Comparison of ENCODE assay signal across 11 cellular contexts in the genomic region with DNA sequence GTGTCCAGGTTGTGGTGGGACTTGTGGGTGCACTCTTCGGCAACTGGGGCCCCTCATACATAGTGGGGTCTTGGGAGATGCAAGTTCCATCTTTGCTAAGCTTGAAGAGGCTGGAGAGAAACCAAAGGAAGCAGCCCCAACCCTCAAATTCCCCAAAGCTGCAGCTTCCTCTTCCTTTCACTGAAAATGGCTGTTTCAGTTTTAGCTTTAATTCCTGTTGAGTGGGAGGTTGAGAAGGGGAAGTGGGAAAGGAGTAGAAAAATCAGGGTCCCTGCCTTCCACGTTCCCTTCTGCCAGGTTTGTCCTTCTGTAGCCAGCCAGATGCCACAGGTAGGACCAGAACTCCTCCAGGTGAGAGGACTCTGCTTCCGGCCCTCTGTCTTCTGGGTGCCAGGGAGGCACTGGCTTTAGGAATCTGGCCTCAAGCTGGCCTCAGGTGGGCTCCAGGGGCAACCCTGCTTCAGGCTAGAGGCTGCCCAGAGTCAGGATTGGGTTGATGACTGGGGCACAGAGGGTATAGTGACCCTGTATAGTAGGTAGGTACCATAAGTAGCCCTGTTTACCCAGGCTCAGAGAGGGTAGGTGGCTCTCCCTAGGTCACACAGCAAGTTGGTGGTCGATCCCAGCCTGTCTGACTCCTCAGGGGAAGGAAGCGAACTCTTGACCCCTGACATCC. TPM values are rescaled to one million over a fixed set of nuclear protein-coding genes. Genes with fewer than 3 reads are reported as not detected.
DNase-seq lines count a peak whose midpoint lies in the region; ATAC-seq and TF ChIP-seq lines count a peak whose summit lies in the region.
"Had no signal": no experiment of that assay in that cellular context is flagged by ENCODE, and none has a peak within 500 bp of the region (broad histone marks: within the 10 kb centered on the region; RNA-seq: fewer than 3 reads in every experiment).

No MANE protein-coding gene starts in this region.

- H3K27me3 Mint-ChIP-seq in Caco-2 (ENCODE audit: insufficient read depth, unreplicated experiment) (no peaks in the 10 kb centered on the region), nephron progenitor cell (ENCODE audit: low read depth, poor library complexity) (peaks cover 4% of the 10 kb centered on the region)

- intact Hi-C loops in Caco-2 (cut with micrococcal nuclease; ENCODE audit: unreplicated experiment), result loop anchor here (2.0 kb wide), 1 partner anchor 68 kb away; no protein-coding TSS in a partner anchor
- intact Hi-C loops in IMR-90 (cut with micrococcal nuclease), result loop anchor here (2.0 to 5.0 kb wide), 2 partner anchors 458 to 561 kb away; no protein-coding TSS in a partner anchor

- H3K4ac ChIP-seq in IMR-90 (ENCODE audit: low read depth, low read length), result peak overlapping the region; percentile 88

- H4K5ac ChIP-seq in IMR-90 (ENCODE audit: low read depth, low read length), result peak overlapping the region; percentile 81; the same call in 1 of the 2 replicates

- peak overlapping the region; percentile 98 for H2AFZ ChIP-seq in IMR-90 (replicated peaks; ENCODE audit: low read length, poor library complexity)

- H3K14ac ChIP-seq in IMR-90 (replicated peaks; ENCODE audit: low read depth, low read length), result peak overlapping the region; percentile 86

- no peak for TF ChIP-seq RAD21 in IMR-90 (IDR thresholded peaks at IDR 0.05; ENCODE audit: low read length)

- H3K79me1 ChIP-seq in IMR-90 (ENCODE audit: low read depth in 1 of 2, low read length in 2 of 2), result no peaks in the 10 kb centered on the region

- H3K9me3 Mint-ChIP-seq in Caco-2 (ENCODE audit: unreplicated experiment) (no peaks in the 10 kb centered on the region), nephron progenitor cell (no peaks in the 10 kb centered on the region)

- no peak overlapping the region for H3K4me3 Mint-ChIP-seq in Caco-2 (ENCODE audit: unreplicated experiment)
- no peak overlapping the region for H3K4me3 Mint-ChIP-seq in nephron progenitor cell

- H2BK20ac ChIP-seq in IMR-90 (ENCODE audit: low read depth, low read length), result peak overlapping the region; percentile 86; the same call in 1 of the 2 replicates

- H3K4me1 ChIP-seq in Caco-2 (peaks cover 65% of the 10 kb centered on the region), IMR-90 (ENCODE audit: control insufficient read depth, insufficient read depth, low read length) (peaks cover 8% of the 10 kb centered on the region)

- peaks cover 6% of the 10 kb centered on the region; the same call in 1 of the 2 replicates for H3K9me1 ChIP-seq in IMR-90 (ENCODE audit: insufficient read depth, low read length)

- H3K27me3 ChIP-seq in Caco-2 (replicated peaks; ENCODE audit: control insufficient read depth, insufficient read depth, low read length) (no peaks in the 10 kb centered on the region), IMR-90 (ENCODE audit: control insufficient read depth, insufficient read depth, low read length) (peaks cover under 1% of the 10 kb centered on the region; the same call in 1 of the 2 replicates)

- H3K4me3 ChIP-seq in Caco-2 (ENCODE audit: low read depth, low read length), result no peak overlapping the region
- no peak overlapping the region for H3K4me3 ChIP-seq in IMR-90 (ENCODE audit: insufficient read depth, low read depth, low read length)

- peaks cover 34% of the 10 kb centered on the region for H3K4me1 Mint-ChIP-seq in Caco-2 (ENCODE audit: low read depth, unreplicated experiment)
- H3K4me1 Mint-ChIP-seq in nephron progenitor cell, result peaks cover 52% of the 10 kb centered on the region

- WGBS in IMR-90 (ENCODE audit: extremely low coverage in 2 of 2, insufficient read length in 1 of 2), 2 experiments, result 20% methylated on average over 2 of the region's 5 CpGs; no CpG with 5 or more reads in 1 of the 2 experiments

- H4K8ac ChIP-seq in IMR-90 (ENCODE audit: low read depth in 2 of 2, low read length in 2 of 2), result peak overlapping the region; percentile 66 to 95; a peak in 2 of 4 replicates

- no peak overlapping the region for H3K18ac ChIP-seq in IMR-90 (ENCODE audit: low read depth, low read length)

- H3K9me3 ChIP-seq in Caco-2 (no peaks in the 10 kb centered on the region), IMR-90 (ENCODE audit: control insufficient read depth, insufficient read depth, low read length) (no peaks in the 10 kb centered on the region)

- peak overlapping the region; percentile 83 for H2AK5ac ChIP-seq in IMR-90 (ENCODE audit: low read depth, low read length)

- H2BK120ac ChIP-seq in IMR-90 (ENCODE audit: low read depth, low read length), result peak overlapping the region; percentile 93

- no peak for ATAC-seq in IMR-90 (ENCODE audit: low read depth)
- ATAC-seq in HG03139 (IDR thresholded peaks at IDR 0.05; ENCODE audit: unreplicated experiment), result no peak
- ATAC-seq in HG02981 (IDR thresholded peaks at IDR 0.05; ENCODE audit: unreplicated experiment), result no peak

- H3K23ac ChIP-seq in IMR-90 (ENCODE audit: low read depth, low read length), result no peak overlapping the region

- CTCF ChIA-PET in Caco-2 (lab: Charles Lee), result interaction anchor here (0.6 to 2.9 kb wide), 19 partner anchors 10 to 146 kb away, joined by 3 to 22 read pairs (median 6); a partner anchor contains a TSS
- CTCF ChIA-PET in IMR-90 (lab: Yijun Ruan, JAX), result interaction anchor here (0.6 to 4.0 kb wide), 7 partner anchors 16 to 592 kb away, joined by 3 to 34 read pairs (median 4); a partner anchor contains a TSS

- H2BK15ac ChIP-seq in IMR-90 (ENCODE audit: low read depth, low read length), result peak overlapping the region; percentile 87; the same call in 2 of the 3 replicates

- H2BK5ac ChIP-seq in IMR-90 (ENCODE audit: low read depth, low read length, poor library complexity, severe bottlenecking), result no peak overlapping the region

- H3K27ac ChIP-seq in IMR-90 (ENCODE audit: insufficient read depth, low read length) (no peak overlapping the region; the same call in 1 of the 2 replicates), angular gyrus (ENCODE audit: low read depth, low read length) (peak overlapping the region; percentile 34)

- H3K4me2 ChIP-seq in IMR-90 (ENCODE audit: low read depth, low read length), result no peak overlapping the region

- H2AK9ac ChIP-seq in IMR-90 (replicated peaks; ENCODE audit: low read depth, low read length, poor library complexity), result peak overlapping the region; percentile 45

- POLR2A ChIA-PET in Caco-2 (lab: Charles Lee), result interaction anchor here (0.6 to 1.4 kb wide), 3 partner anchors 16 to 104 kb away, joined by 3 read pairs; a partner anchor contains a TSS
- POLR2A ChIA-PET in IMR-90 (lab: Charles Lee; ENCODE audit: unreplicated experiment), result no interaction called here

- H3K9ac ChIP-seq in IMR-90 (ENCODE audit: low read depth, low read length), result no peak overlapping the region

- TF ChIP-seq CTCF in Caco-2 (IDR thresholded peaks at IDR 0.05; ENCODE audit: insufficient read depth in 1 of 2, low read depth in 1 of 2, low read length in 1 of 2, severe bottlenecking in 1 of 2, unreplicated experiment in 1 of 2) (no peak), IMR-90 (conservative IDR thresholded peaks at IDR 0.05; ENCODE audit: low read depth, low read length) (no peak), nephron progenitor cell (IDR thresholded peaks at IDR 0.05) (no peak)

- H3K36me3 Mint-ChIP-seq in Caco-2 (ENCODE audit: insufficient read depth, unreplicated experiment) (peaks cover 29% of the 10 kb centered on the region), nephron progenitor cell (ENCODE audit: low read depth) (no peaks in the 10 kb centered on the region)

- no peak overlapping the region for H3K56ac ChIP-seq in IMR-90 (ENCODE audit: extremely low read depth, insufficient read depth, low read length)

- peak overlapping the region; percentile 93 for H4K91ac ChIP-seq in IMR-90 (ENCODE audit: insufficient read depth, low read depth, low read length)

- TF ChIP-seq POLR2A in IMR-90 (IDR thresholded peaks at IDR 0.05; ENCODE audit: low read depth, low read length), result no peak

- in situ Hi-C loops in IMR-90 (cut with MboI; ENCODE audit: low sequenced_read_pairs), result loop anchor here (5.0 to 10.0 kb wide), 3 partner anchors 101 to 564 kb away; no protein-coding TSS in a partner anchor

- H3K27ac Mint-ChIP-seq in Caco-2 (ENCODE audit: unreplicated experiment) (peak overlapping the region; percentile 51), nephron progenitor cell (peak overlapping the region; percentile 95)

- DNase-seq in Caco-2, result no peak
- DNase-seq in IMR-90, result no peak
- DNase-seq in nephron progenitor cell, result no peak
- DNase-seq in NCI-H510A (lab: John Stamatoyannopoulos, UW), result no peak
- no peak for DNase-seq in activated CD8-positive, alpha-beta memory T cell treated with anti-CD3 and anti-CD28 coated beads for 24 hours
- DNase-seq: activated CD8-positive, alpha-beta memory T cell treated with anti-CD3 and anti-CD28 coated beads, Interleukin-2, amount 50 U/mL, for 48 hours; effector CD8-positive, alpha-beta T cell had no signal

- no TSS peak for BruUV-seq in Caco-2 (replicated peaks; lab: Mats Ljungman, UMichigan)
- BruUV-seq in IMR-90 (replicated peaks; lab: Mats Ljungman, UMichigan), result no TSS peak

- H3K36me3 ChIP-seq in Caco-2 (ENCODE audit: control insufficient read depth, insufficient read depth, low read length), result no peaks in the 10 kb centered on the region
- H3K36me3 ChIP-seq in IMR-90 (ENCODE audit: control insufficient read depth, insufficient read depth, low read length), result no peaks in the 10 kb centered on the region

- H4K20me1 ChIP-seq in IMR-90 (ENCODE audit: insufficient read depth, low read length), result no peaks in the 10 kb centered on the region

- dilution Hi-C loops in IMR-90 (cut with HindIII; ENCODE audit: low sequenced_read_pairs, unreplicated experiment), result no loop called here

TF ChIP-seq in IMR-90, 13 proteins besides CTCF, POLR2A, EP300 and RAD21 (continues in another document):
- TF ChIP-seq CEBPB (IDR thresholded peaks at IDR 0.05; ENCODE audit: low read depth, low read length) (no peak), NFE2L2 (IDR thresholded peaks at IDR 0.05; ENCODE audit: low read depth, low read length) (no peak)
- TF ChIP-seq, protein P1, sequence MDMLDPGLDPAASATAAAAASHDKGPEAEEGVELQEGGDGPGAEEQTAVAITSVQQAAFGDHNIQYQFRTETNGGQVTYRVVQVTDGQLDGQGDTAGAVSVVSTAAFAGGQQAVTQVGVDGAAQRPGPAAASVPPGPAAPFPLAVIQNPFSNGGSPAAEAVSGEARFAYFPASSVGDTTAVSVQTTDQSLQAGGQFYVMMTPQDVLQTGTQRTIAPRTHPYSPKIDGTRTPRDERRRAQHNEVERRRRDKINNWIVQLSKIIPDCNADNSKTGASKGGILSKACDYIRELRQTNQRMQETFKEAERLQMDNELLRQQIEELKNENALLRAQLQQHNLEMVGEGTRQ (IDR thresholded peaks at IDR 0.05; ENCODE audit: low read depth, low read length), result no peak

RNA-seq across cellular contexts. Expression of a gene that starts 16.2 kb away (rescaled TPM):
- total RNA-seq in Caco-2 (2022) (48.4 and 55.7 TPM in 2 replicates), IMR-90 (2012; rRNA removed) (under 0.01 TPM in 1 of 2 replicates, not detected in the other)
- 0.37 and 0.44 TPM in 2 replicates for polyA plus RNA-seq in IMR-90 (2012; rRNA removed)
- 0.67 TPM in 1 of 2 replicates, not detected in the other for polyA plus RNA-seq in IMR-90 (2012; cell fraction: cytosol; rRNA removed)
- 0.45 and 1.5 TPM in 2 replicates for polyA plus RNA-seq in IMR-90 (2012; cell fraction: nucleus; rRNA removed; ENCODE audit: low replicate concordance)
- total RNA-seq: Calu3 had no signal

RNA-seq across cellular contexts. Expression of a gene that starts 19.7 kb away (rescaled TPM):
- total RNA-seq in Caco-2 (2022) (77.9 and 78.1 TPM in 2 replicates), IMR-90 (2012; rRNA removed) (19.4 and 21.7 TPM in 2 replicates)
- 97.7 and 128 TPM in 2 replicates for polyA plus RNA-seq in IMR-90 (2012; rRNA removed)
- polyA plus RNA-seq in IMR-90 (2012; cell fraction: cytosol; rRNA removed), result 30.1 and 51.0 TPM in 2 replicates
- polyA plus RNA-seq in IMR-90 (2012; cell fraction: nucleus; rRNA removed; ENCODE audit: low replicate concordance), result 388 and 880 TPM in 2 replicates

Comparison
In these comparisons a context has a peak if more than half of its experiments do, and no peak if none do; other contexts are left out.
1. RNA of a gene that starts 16.2 kb away (total RNA-seq): 48.4 to 55.7 TPM in Caco-2; under 0.01 TPM in IMR-90; every median in the first group is over 10 times any median in the second.